In the genomic region with DNA sequence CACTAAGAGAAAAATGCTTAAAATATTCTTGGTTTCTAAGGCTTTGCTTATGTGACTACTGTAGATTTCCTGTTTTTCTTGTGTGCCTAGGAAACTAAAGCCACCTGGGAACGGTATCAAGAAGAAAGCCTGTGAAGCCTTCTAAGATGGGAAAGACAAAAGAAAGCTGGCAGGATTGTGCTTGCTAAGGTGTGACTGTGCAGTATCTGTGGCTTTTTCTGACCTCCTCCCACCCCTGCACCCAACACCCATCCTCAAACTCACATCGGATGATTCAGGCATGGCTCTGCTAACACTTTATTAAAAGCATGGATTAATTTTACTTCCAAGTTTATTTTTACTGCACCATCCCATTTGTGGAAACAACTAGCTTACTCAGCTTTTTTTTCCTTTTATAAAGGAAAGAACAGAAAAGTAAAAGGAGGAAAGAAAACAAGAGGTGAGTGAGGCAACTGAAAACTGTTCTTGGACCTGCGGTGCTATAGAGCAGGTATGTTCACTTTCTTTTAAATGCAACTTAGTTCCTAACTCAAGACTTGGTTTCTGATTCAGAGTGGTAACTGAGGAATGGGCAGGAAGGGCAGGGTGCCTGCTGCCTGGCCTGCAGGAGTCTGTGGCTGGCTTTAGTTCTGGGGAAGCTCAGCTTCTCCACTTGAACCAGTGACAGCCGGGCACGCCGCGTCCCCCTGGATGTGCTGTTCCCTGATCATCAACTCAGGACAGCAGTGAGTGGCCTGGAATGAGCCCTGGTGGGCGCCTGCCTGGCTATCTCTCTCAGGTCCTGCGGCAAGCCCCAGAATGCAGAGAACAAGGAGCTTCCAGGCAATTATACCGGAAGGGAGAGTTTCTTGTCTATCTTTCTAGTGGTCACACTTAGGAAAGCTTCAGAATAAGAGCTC, we compare ENCODE assay signal across 1 cellular context.
A peak's percentile ranks its signal among the peaks of the same experiment; 100 is the strongest.
TF ChIP-seq lines count a peak whose summit lies in the region.

A gene with protein sequence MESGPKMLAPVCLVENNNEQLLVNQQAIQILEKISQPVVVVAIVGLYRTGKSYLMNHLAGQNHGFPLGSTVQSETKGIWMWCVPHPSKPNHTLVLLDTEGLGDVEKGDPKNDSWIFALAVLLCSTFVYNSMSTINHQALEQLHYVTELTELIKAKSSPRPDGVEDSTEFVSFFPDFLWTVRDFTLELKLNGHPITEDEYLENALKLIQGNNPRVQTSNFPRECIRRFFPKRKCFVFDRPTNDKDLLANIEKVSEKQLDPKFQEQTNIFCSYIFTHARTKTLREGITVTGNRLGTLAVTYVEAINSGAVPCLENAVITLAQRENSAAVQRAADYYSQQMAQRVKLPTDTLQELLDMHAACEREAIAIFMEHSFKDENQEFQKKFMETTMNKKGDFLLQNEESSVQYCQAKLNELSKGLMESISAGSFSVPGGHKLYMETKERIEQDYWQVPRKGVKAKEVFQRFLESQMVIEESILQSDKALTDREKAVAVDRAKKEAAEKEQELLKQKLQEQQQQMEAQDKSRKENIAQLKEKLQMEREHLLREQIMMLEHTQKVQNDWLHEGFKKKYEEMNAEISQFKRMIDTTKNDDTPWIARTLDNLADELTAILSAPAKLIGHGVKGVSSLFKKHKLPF (plus strand): TSS at position 422 of the 899 bp plus-strand sequence. CDS start 4,493 bp downstream, outside the sequence.

TF ChIP-seq in IMR-90, 13 proteins besides CTCF, POLR2A, EP300 and RAD21:
- TF ChIP-seq NFE2L2 (IDR thresholded peaks at IDR 0.05; ENCODE audit: low read depth, low read length) (no peak), MAFK (IDR thresholded peaks at IDR 0.05; ENCODE audit: low read depth, low read length) (peak; percentile 73)
